9 cellular contexts compared by ENCODE assay signal in the genomic region with DNA sequence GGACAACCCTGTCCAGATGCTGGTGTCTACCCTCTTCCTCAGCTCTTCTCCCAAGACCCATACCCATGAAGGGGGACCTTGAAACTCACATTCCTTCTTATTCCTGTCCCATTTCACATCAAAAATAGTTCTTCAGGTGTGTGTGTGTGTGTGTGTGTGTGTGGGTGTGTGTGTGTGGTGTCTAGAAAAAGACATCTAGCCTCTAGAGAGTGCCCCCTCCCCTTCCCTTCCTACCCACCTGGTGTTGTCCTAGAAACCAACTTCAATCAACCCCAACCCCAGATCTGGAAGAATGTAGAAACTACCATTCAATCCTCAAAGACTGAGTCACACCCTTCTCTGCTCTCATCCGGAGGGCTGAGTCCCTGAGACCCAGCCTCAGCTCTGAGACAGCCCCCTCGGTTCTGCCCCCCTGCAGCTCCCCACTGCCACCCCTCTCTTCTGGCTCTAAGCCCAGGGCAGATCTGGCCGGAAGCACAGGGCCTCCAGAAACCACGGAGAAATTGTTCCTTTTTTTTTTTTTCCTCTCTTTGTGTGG. TPM values are rescaled to one million over a fixed set of nuclear protein-coding genes. Genes with fewer than 3 reads are reported as not detected.
A peak's percentile ranks its signal among the peaks of the same experiment; 100 is the strongest.
DNase-seq lines count a peak whose midpoint lies in the region; ATAC-seq, FAIRE-seq and TF ChIP-seq lines count a peak whose summit lies in the region.
"Had no signal": no experiment of that assay in that cellular context is flagged by ENCODE, and none has a peak within 500 bp of the region (broad histone marks: within the 10 kb centered on the region; RNA-seq: fewer than 3 reads in every experiment).

No MANE protein-coding gene starts in this region.

- CTCF ChIA-PET in A549 (lab: Yijun Ruan, JAX), result interaction anchor here (0.7 to 24.0 kb wide), 7 partner anchors 15 to 800 kb away, joined by 3 to 565 read pairs (median 5); a partner anchor contains a TSS

- TF ChIP-seq CTCF in A549 (IDR thresholded peaks at IDR 0.05) (no peak), transverse colon (IDR thresholded peaks at IDR 0.05) (no peak)

- in situ Hi-C loops in transverse colon (cut with MboI; ENCODE audit: low pct_ligation_motif_present in 1 of 4, low pct_unique_long_range_greater_than_20kb in 1 of 4, low sequenced_read_pairs in 3 of 4), result no loop called here

- ATAC-seq in A549 (no peak), HG02623 (IDR thresholded peaks at IDR 0.05; ENCODE audit: unreplicated experiment) (no peak)

- H3K27ac ChIP-seq in A549, result peak overlapping the region; percentile 35 to 95; a peak in 5 of 6 replicates
- peak overlapping the region; percentile 55 to 84 (median 82) for H3K27ac ChIP-seq in transverse colon

- intact Hi-C loops in transverse colon (cut with DNase I; ENCODE audit: low total_unique reads), result no loop called here

- TF ChIP-seq RAD21 in A549 (conservative IDR thresholded peaks at IDR 0.05 in 1 of 2, IDR thresholded peaks at IDR 0.05 in 1 of 2), result no peak

- H3K9me3 ChIP-seq in A549, result no peaks in the 10 kb centered on the region
- no peaks in the 10 kb centered on the region for H3K9me3 ChIP-seq in transverse colon

- H3K4me2 ChIP-seq in A549, result peak overlapping the region; percentile 47

- no peak for FAIRE-seq in A549 (lab: Jason Lieb, UNC)

- H3K27me3 ChIP-seq in transverse colon, result no peaks in the 10 kb centered on the region

- 9% methylated on average over 4 of the region's 4 CpGs for WGBS in A549 (ENCODE audit: missing lambda C conversion rate)
- 0 to 2% methylated on average over 2 to 4 of the region's 4 CpGs for WGBS in transverse colon (ENCODE audit: low coverage in 1 of 2), 2 donors

- H3K4me1 ChIP-seq in A549, result peaks cover 54% of the 10 kb centered on the region
- H3K4me1 ChIP-seq in transverse colon, result peaks cover 35 to 70% (median 50%) of the 10 kb centered on the region in 4 donors

- no peak for TF ChIP-seq EP300 in A549 (IDR thresholded peaks at IDR 0.05)
- no peak for TF ChIP-seq EP300 in transverse colon (IDR thresholded peaks at IDR 0.05; ENCODE audit: low read depth)

- TF ChIP-seq POLR2A in A549 (IDR thresholded peaks at IDR 0.05; ENCODE audit: low read length) (no peak), transverse colon (IDR thresholded peaks at IDR 0.05) (no peak)

- DNase-seq in A549 (ENCODE audit: low read depth in 1 of 2, low spot score in 1 of 2) (peak in 1 of 2 experiments; percentile 57), H4 (ENCODE audit: low spot score) (peak; percentile 65), SW480 (ENCODE audit: low spot score) (peak; percentile 39), transverse colon (no peak), amniotic stem cell (lab: John Stamatoyannopoulos, UW) (no peak), activated gamma-delta T cell (lab: John Stamatoyannopoulos, UW) (no peak)
- DNase-seq in effector CD4-positive, alpha-beta T cell, result peak; percentile 33

- POLR2A ChIA-PET in A549 (lab: Yijun Ruan, JAX), result interaction anchor here (1.5 to 4.3 kb wide), 2 partner anchors 12 to 22 kb away, joined by 6 to 19 read pairs; a partner anchor contains a TSS

- H3K4me3 ChIP-seq in A549 (no peak overlapping the region), transverse colon (no peak overlapping the region)

- H3K36me3 ChIP-seq in transverse colon, result no peaks in the 10 kb centered on the region

TF ChIP-seq in A549, 52 proteins besides CTCF, POLR2A, EP300 and RAD21:
- TF ChIP-seq, protein P1, sequence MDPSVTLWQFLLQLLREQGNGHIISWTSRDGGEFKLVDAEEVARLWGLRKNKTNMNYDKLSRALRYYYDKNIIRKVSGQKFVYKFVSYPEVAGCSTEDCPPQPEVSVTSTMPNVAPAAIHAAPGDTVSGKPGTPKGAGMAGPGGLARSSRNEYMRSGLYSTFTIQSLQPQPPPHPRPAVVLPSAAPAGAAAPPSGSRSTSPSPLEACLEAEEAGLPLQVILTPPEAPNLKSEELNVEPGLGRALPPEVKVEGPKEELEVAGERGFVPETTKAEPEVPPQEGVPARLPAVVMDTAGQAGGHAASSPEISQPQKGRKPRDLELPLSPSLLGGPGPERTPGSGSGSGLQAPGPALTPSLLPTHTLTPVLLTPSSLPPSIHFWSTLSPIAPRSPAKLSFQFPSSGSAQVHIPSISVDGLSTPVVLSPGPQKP (IDR thresholded peaks at IDR 0.05; ENCODE audit: low read depth, low read length), result no peak
- TF ChIP-seq, protein P2, sequence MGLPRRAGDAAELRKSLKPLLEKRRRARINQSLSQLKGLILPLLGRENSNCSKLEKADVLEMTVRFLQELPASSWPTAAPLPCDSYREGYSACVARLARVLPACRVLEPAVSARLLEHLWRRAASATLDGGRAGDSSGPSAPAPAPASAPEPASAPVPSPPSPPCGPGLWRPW (IDR thresholded peaks at IDR 0.05), result no peak
- no peak for TF ChIP-seq MYC (IDR thresholded peaks at IDR 0.05; ENCODE audit: borderline replicate concordance, low read length)
- no peak for TF ChIP-seq RFX5 (IDR thresholded peaks at IDR 0.05)
- no peak for TF ChIP-seq RARB (CRISPR knock-in tag; IDR thresholded peaks at IDR 0.05)
- TF ChIP-seq, protein P3, sequence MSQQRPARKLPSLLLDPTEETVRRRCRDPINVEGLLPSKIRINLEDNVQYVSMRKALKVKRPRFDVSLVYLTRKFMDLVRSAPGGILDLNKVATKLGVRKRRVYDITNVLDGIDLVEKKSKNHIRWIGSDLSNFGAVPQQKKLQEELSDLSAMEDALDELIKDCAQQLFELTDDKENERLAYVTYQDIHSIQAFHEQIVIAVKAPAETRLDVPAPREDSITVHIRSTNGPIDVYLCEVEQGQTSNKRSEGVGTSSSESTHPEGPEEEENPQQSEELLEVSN (IDR thresholded peaks at IDR 0.05; ENCODE audit: borderline replicate concordance, low read depth), result no peak
- no peak for TF ChIP-seq CHD2 (IDR thresholded peaks at IDR 0.05; ENCODE audit: low read length, partially characterized antibody)
- TF ChIP-seq HOXA7 (CRISPR knock-in tag; IDR thresholded peaks at IDR 0.05), result no peak

RNA-seq across cellular contexts. Expression of a gene that starts 3.5 kb away (rescaled TPM):
- 15.7 and 20.7 TPM in 2 replicates for polyA plus RNA-seq in A549 (2011; rRNA removed)
- 20.1 and 24.6 TPM in 2 replicates for polyA plus RNA-seq in A549 (2012; cell fraction: cytosol; rRNA removed)
- polyA plus RNA-seq in A549 (2012; cell fraction: nucleus; rRNA removed), result 87.0 TPM in 2 replicates
- 16.9 to 21.0 TPM (median 20.7 TPM) in 3 replicates for polyA plus RNA-seq in A549 (2017; fragmentation: RNase III; extraction: RNeasy Plus Mini Kit Qiagen cat#74134 plus additional on column Dnase treatment)
- 22.6 and 25.6 TPM in 2 replicates for polyA minus RNA-seq in A549 (2011; rRNA and poly(A)+ RNA removed)
- 1.2 and 3.1 TPM in 2 replicates for total RNA-seq in H4 (2014; rRNA removed; shearing (Covaris generic))
- 10 to 100 TPM in 3 of 4 donors, not detected in 1; 26.5 to 72.2 (median 37.4) TPM for total RNA-seq in transverse colon
- total RNA-seq: lung microvascular endothelial cell had no signal

RNA-seq across cellular contexts. Expression of a gene that starts 22.5 kb away (rescaled TPM):
- polyA plus RNA-seq in A549 (2011; rRNA removed) (14.2 and 24.4 TPM in 2 replicates), A549 (2017; fragmentation: RNase III; extraction: RNeasy Plus Mini Kit Qiagen cat#74134 plus additional on column Dnase treatment) (44.2 to 47.3 TPM (median 46.7 TPM) in 3 replicates)
- polyA plus RNA-seq in A549 (2012; cell fraction: cytosol; rRNA removed), result 21.1 and 23.9 TPM in 2 replicates
- 112 and 116 TPM in 2 replicates for polyA plus RNA-seq in A549 (2012; cell fraction: nucleus; rRNA removed)
- polyA minus RNA-seq in A549 (2011; rRNA and poly(A)+ RNA removed), result 18.3 and 18.5 TPM in 2 replicates
- 7.9 and 14.9 TPM in 2 replicates for total RNA-seq in H4 (2014; rRNA removed; shearing (Covaris generic))
- total RNA-seq in transverse colon, result 10 to 100 TPM in 3 of 4 donors, 1 to 10 TPM in 1; 4.1 to 68.7 (median 13.8) TPM

RNA-seq across cellular contexts. Expression of a gene that starts 25.0 kb away (rescaled TPM):
- polyA plus RNA-seq in A549 (2011; rRNA removed), result 0.12 and 0.16 TPM in 2 replicates
- polyA plus RNA-seq in A549 (2012; cell fraction: cytosol; rRNA removed), result 0.15 and 0.19 TPM in 2 replicates
- polyA plus RNA-seq in A549 (2012; cell fraction: nucleus; rRNA removed), result 0.28 and 0.33 TPM in 2 replicates
- 0.09 to 0.22 TPM (median 0.18 TPM) in 3 replicates for polyA plus RNA-seq in A549 (2017; fragmentation: RNase III; extraction: RNeasy Plus Mini Kit Qiagen cat#74134 plus additional on column Dnase treatment)
- 0.37 and 1.0 TPM in 2 replicates for polyA minus RNA-seq in A549 (2011; rRNA and poly(A)+ RNA removed)
- 0.66 TPM in 1 of 2 replicates, not detected in the other for total RNA-seq in H4 (2014; rRNA removed; shearing (Covaris generic))
- 1 to 10 TPM in 3 of 4 donors, not detected in 1; 2.1 to 5.2 (median 2.6) TPM for total RNA-seq in transverse colon

RNA-seq across cellular contexts. Expression of a gene that starts 49.9 kb away (rescaled TPM):
- 5.1 and 8.9 TPM in 2 replicates for polyA plus RNA-seq in A549 (2011; rRNA removed)
- 0.70 and 1.4 TPM in 2 replicates for polyA plus RNA-seq in A549 (2012; cell fraction: cytosol; rRNA removed)
- polyA plus RNA-seq in A549 (2012; cell fraction: nucleus; rRNA removed), result 0.72 and 1.3 TPM in 2 replicates
- polyA plus RNA-seq in A549 (2017; fragmentation: RNase III; extraction: RNeasy Plus Mini Kit Qiagen cat#74134 plus additional on column Dnase treatment), result 5.2 to 6.1 TPM (median 5.6 TPM) in 3 replicates
- 5.7 and 6.8 TPM in 2 replicates for polyA minus RNA-seq in A549 (2011; rRNA and poly(A)+ RNA removed)
- 6.7 and 10.6 TPM in 2 replicates for total RNA-seq in H4 (2014; rRNA removed; shearing (Covaris generic))
- total RNA-seq in transverse colon, result 100 to 1,000 TPM in 1 of 4 donors, 10 to 100 TPM in 3; 10.9 to 168 (median 17.8) TPM

Comparison
In these comparisons a context has a peak if more than half of its experiments do, and no peak if none do; other contexts are left out.
1. DNase-seq: peak in H4 (single experiment), SW480 (single experiment) and effector CD4-positive, alpha-beta T cell (single experiment); none in transverse colon (single experiment), amniotic stem cell (single experiment) and activated gamma-delta T cell (single experiment).